9 cellular contexts compared by ENCODE assay signal in genomic region chr10:88728107-88728763, GRCh38. TPM values are rescaled to one million over a fixed set of nuclear protein-coding genes. Genes with fewer than 3 reads are reported as not detected.
DNase-seq lines count a peak whose midpoint lies in the region; ATAC-seq and TF ChIP-seq lines count a peak whose summit lies in the region.
"Had no signal": no experiment of that assay in that cellular context is flagged by ENCODE, and none has a peak within 500 bp of the region (broad histone marks: within the 10 kb centered on the region; RNA-seq: fewer than 3 reads in every experiment).

No MANE protein-coding gene starts in this region.

- H3K36me3 ChIP-seq in colonic mucosa = no peaks in the 10 kb centered on the region

- no peak overlapping the region for H3K27ac ChIP-seq in colonic mucosa

- ATAC-seq in HG02588 (IDR thresholded peaks at IDR 0.05; ENCODE audit: unreplicated experiment) (no peak), GM21381 (IDR thresholded peaks at IDR 0.05; ENCODE audit: unreplicated experiment) (no peak)

- intact Hi-C loops in colonic mucosa (cut with DNase I) = no loop called here

- peak; percentile 46 for TF ChIP-seq CTCF in GM13977 (IDR thresholded peaks at IDR 0.05; ENCODE audit: extremely low read depth, insufficient read depth, missing control alignments)
- no peak for TF ChIP-seq CTCF in colonic mucosa (IDR thresholded peaks at IDR 0.05)

- H3K9ac ChIP-seq in colonic mucosa (ENCODE audit: low read depth in 2 of 2, low read length in 2 of 2) = no peak overlapping the region

- H3K4me1 ChIP-seq in colonic mucosa = no peaks in the 10 kb centered on the region

- H3K9me3 ChIP-seq in colonic mucosa = no peaks in the 10 kb centered on the region

- in situ Hi-C loops in GM13977 (cut with MboI; ENCODE audit: low pct_unique_long_range_greater_than_20kb, low sequenced_read_pairs, unreplicated experiment) = no loop called here

- peak; percentile 6 for DNase-seq in GM13977 (ENCODE audit: low spot score)
- DNase-seq in OCI-M1 (lab: John Stamatoyannopoulos, UW) = peak; percentile 88
- peak; percentile 27 for DNase-seq in colonic mucosa
- peak in 3 of 4 experiments; percentile 2 to 33 (median 6) for DNase-seq in stimulated activated CD4-positive, alpha-beta T cell treated with anti-CD3 and anti-CD28 coated beads, Interleukin-1b, Interleukin-23, amount 100 ng/mL, for 24 hours (ENCODE audit: low read depth in 4 of 4, low spot score in 1 of 4)
- no peak for DNase-seq in NCI-H2107 (lab: John Stamatoyannopoulos, UW)
- DNase-seq in NCI-H1694 (lab: John Stamatoyannopoulos, UW) = no peak
- DNase-seq: naive B cell had no signal

- no peaks in the 10 kb centered on the region for H3K27me3 ChIP-seq in colonic mucosa

- H3K4me3 ChIP-seq in colonic mucosa = no peak overlapping the region

RNA-seq across cellular contexts. Expression of gene LIPK, which starts 22.2 kb away (rescaled TPM):
- total RNA-seq in colonic mucosa = not detected

RNA-seq across cellular contexts. Expression of gene LIPN, which starts 31.6 kb away (rescaled TPM):
- total RNA-seq in colonic mucosa = not detected

Comparison
In these comparisons a context has a peak if more than half of its experiments do, and no peak if none do; other contexts are left out.
1. DNase-seq: peak in GM13977 (single experiment), OCI-M1 (single experiment), colonic mucosa (single experiment) and stimulated activated CD4-positive, alpha-beta T cell treated with anti-CD3 and anti-CD28 coated beads, Interleukin-1b, Interleukin-23, amount 100 ng/mL, for 24 hours (3 of 4); none in NCI-H2107 (single experiment) and NCI-H1694 (single experiment).